ENCODE assay signal across 8 cellular contexts in the genomic region with DNA sequence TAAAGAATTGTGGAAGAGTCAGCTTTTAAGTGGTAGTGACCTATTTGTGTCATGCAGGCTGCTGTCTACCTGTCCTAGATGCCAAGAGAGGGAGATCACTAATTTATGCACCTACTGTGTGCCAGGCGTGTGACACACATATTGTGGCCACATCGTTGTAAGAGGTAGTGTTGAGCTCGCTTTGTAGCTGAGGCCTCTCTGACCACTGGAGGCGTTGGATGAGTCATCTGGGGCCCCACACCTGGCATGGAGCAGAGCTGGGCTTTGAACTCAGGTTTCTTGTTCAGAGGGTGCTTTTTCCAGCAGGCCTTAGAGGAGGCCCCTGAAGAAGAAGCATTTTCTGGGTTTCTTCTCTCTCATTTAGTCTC. TPM values are rescaled to one million over a fixed set of nuclear protein-coding genes. Genes with fewer than 3 reads are reported as not detected.
DNase-seq lines count a peak whose midpoint lies in the region; ATAC-seq, FAIRE-seq and TF ChIP-seq lines count a peak whose summit lies in the region.

No MANE protein-coding gene starts in this region.

- no peak overlapping the region for H3K4me3 Mint-ChIP-seq in T-helper 1 cell treated with Interleukin-12 subunit alpha and Interleukin-12 subunit beta and Interleukin-4 antibody, amounts not matched to agents 30 μg/mL and 1 μg/mL, for 36 hours
- H3K4me3 Mint-ChIP-seq in immature natural killer cell = no peak overlapping the region

- H3K36me3 ChIP-seq in left lung (peaks cover 0 to 14% of the 10 kb centered on the region in 2 donors), small intestine (ENCODE audit: control insufficient read depth in 2 of 2, insufficient read depth in 2 of 2, low read length in 2 of 2) (no peaks in the 10 kb centered on the region)

- intact Hi-C loops in left lung (cut with DNase I) = no loop called here

- H3K9me3 Mint-ChIP-seq in T-helper 1 cell treated with Interleukin-12 subunit alpha and Interleukin-12 subunit beta and Interleukin-4 antibody, amounts not matched to agents 30 μg/mL and 1 μg/mL, for 36 hours = peaks cover 3% of the 10 kb centered on the region
- no peaks in the 10 kb centered on the region for H3K9me3 Mint-ChIP-seq in immature natural killer cell

- H3K27me3 ChIP-seq in left lung (no peaks in the 10 kb centered on the region), small intestine (ENCODE audit: control insufficient read depth in 2 of 2, insufficient read depth in 2 of 2, low read length in 2 of 2) (no peaks in the 10 kb centered on the region)

- TF ChIP-seq CTCF in left lung (IDR thresholded peaks at IDR 0.05) = no peak

- no peak overlapping the region for H3K4me3 ChIP-seq in left lung
- H3K4me3 ChIP-seq in small intestine (ENCODE audit: low read depth in 1 of 2, low read length in 2 of 2) = no peak overlapping the region

- H3K27ac ChIP-seq in left lung (peak overlapping the region in 1 of 2 donors; percentile 68), small intestine (ENCODE audit: low read depth in 1 of 2, low read length in 1 of 2) (peak overlapping the region in 1 of 2 donors; percentile 68)

- no peak for FAIRE-seq in small intestine (lab: Jason Lieb, UNC)

- H3K4me1 Mint-ChIP-seq in T-helper 1 cell treated with Interleukin-12 subunit alpha and Interleukin-12 subunit beta and Interleukin-4 antibody, amounts not matched to agents 30 μg/mL and 1 μg/mL, for 36 hours (ENCODE audit: low read depth) = peaks cover 70% of the 10 kb centered on the region
- peaks cover 34 to 60% of the 10 kb centered on the region in 2 donors for H3K4me1 Mint-ChIP-seq in immature natural killer cell

- WGBS in small intestine, 3 donors = 35 to 58% (median 37%) methylated on average over 4 of the region's 4 CpGs

- DNase-seq in immature natural killer cell (no peak), left lung (no peak), small intestine (no peak), COLO829 (ENCODE audit: low spot score) (no peak), AG08395 (ENCODE audit: low spot score) (no peak)

- peaks cover 20% of the 10 kb centered on the region for H3K36me3 Mint-ChIP-seq in T-helper 1 cell treated with Interleukin-12 subunit alpha and Interleukin-12 subunit beta and Interleukin-4 antibody, amounts not matched to agents 30 μg/mL and 1 μg/mL, for 36 hours (ENCODE audit: low read depth)
- H3K36me3 Mint-ChIP-seq in immature natural killer cell = peaks cover 0 to 8% (median 0%) of the 10 kb centered on the region in 3 donors

- H3K9me3 ChIP-seq in left lung (no peaks in the 10 kb centered on the region), small intestine (ENCODE audit: control insufficient read depth, low read depth) (no peaks in the 10 kb centered on the region)

- no peaks in the 10 kb centered on the region for H3K27me3 Mint-ChIP-seq in T-helper 1 cell treated with Interleukin-12 subunit alpha and Interleukin-12 subunit beta and Interleukin-4 antibody, amounts not matched to agents 30 μg/mL and 1 μg/mL, for 36 hours (ENCODE audit: low read depth)
- H3K27me3 Mint-ChIP-seq in immature natural killer cell (ENCODE audit: low read depth in 3 of 3) = no peaks in the 10 kb centered on the region

- H3K4me1 ChIP-seq in left lung (peaks cover 15 to 31% of the 10 kb centered on the region in 2 donors), small intestine (ENCODE audit: control insufficient read depth in 2 of 2, insufficient read depth in 1 of 2, low read depth in 1 of 2, low read length in 1 of 2) (peaks cover 0 to 2% of the 10 kb centered on the region in 2 donors)

- ATAC-seq in GM18519 (IDR thresholded peaks at IDR 0.05; ENCODE audit: low FRiP score, unreplicated experiment) = peak; percentile 71
- ATAC-seq in HG02571 (IDR thresholded peaks at IDR 0.05; ENCODE audit: unreplicated experiment) = peak; percentile 73
- ATAC-seq in left lung = no peak

- peak overlapping the region; percentile 92 for H3K27ac Mint-ChIP-seq in T-helper 1 cell treated with Interleukin-12 subunit alpha and Interleukin-12 subunit beta and Interleukin-4 antibody, amounts not matched to agents 30 μg/mL and 1 μg/mL, for 36 hours
- H3K27ac Mint-ChIP-seq in immature natural killer cell = peak overlapping the region in 5 of 6 donors; percentile 11 to 81 (median 68)

RNA-seq across cellular contexts. Expression of gene LGALS9, which starts 52.3 kb away (rescaled TPM):
- polyA plus RNA-seq in immature natural killer cell = 10 to 100 TPM; 32.8 to 46.5 (median 36.2) TPM
- total RNA-seq in left lung = 100 to 1,000 TPM in 1 of 2 donors, 10 to 100 TPM in 1; 83.3 to 149 TPM
- 100 to 1,000 TPM in 1 of 3 donors, 10 to 100 TPM in 2; 62.2 to 240 (median 74.6) TPM for polyA plus RNA-seq in small intestine
